Comparison of ENCODE assay signal across 8 cellular contexts in the genomic region with DNA sequence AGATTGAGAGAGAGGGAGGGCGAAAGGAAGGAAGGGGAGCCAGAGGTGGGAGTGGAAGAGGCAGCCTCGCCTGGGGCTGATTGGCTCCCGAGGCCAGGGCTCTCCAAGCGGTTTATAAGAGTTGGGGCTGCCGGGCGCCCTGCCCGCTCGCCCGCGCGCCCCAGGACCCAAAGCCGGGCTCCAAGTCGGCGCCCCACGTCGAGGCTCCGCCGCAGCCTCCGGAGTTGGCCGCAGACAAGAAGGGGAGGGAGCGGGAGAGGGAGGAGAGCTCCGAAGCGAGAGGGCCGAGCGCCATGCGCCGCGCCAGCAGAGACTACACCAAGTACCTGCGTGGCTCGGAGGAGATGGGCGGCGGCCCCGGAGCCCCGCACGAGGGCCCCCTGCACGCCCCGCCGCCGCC. TPM values are rescaled to one million over a fixed set of nuclear protein-coding genes. Genes with fewer than 3 reads are reported as not detected.
DNase-seq lines count a peak whose midpoint lies in the region; ATAC-seq, FAIRE-seq and TF ChIP-seq lines count a peak whose summit lies in the region.

A gene with protein sequence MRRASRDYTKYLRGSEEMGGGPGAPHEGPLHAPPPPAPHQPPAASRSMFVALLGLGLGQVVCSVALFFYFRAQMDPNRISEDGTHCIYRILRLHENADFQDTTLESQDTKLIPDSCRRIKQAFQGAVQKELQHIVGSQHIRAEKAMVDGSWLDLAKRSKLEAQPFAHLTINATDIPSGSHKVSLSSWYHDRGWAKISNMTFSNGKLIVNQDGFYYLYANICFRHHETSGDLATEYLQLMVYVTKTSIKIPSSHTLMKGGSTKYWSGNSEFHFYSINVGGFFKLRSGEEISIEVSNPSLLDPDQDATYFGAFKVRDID (plus strand): TSS at position 142 of the 400 bp plus-strand sequence. CDS start 152 bp downstream, at position 294.

- ATAC-seq in HG02973 (IDR thresholded peaks at IDR 0.05; ENCODE audit: unreplicated experiment) = peak; percentile 32
- peak; percentile 36 for ATAC-seq in stimulated activated effector memory CD8-positive, alpha-beta T cell treated with anti-CD3 and anti-CD28 coated beads, Interleukin-12 subunit alpha, Interleukin-12 subunit beta, amount 100 ng/mL, for 72 hours

- CTCF ChIA-PET in HEK293T (lab: Yijun Ruan, JAX) = no interaction called here

- peak; percentile 40 for TF ChIP-seq POLR2A in GM19099 (IDR thresholded peaks at IDR 0.05; ENCODE audit: extremely low read depth, insufficient read length, low read depth)

- peak within 1 kb of the TSS in 5 of 6 donors; percentile 3 to 81 (median 68) for H3K27ac Mint-ChIP-seq in immature natural killer cell
- peak within 1 kb of the TSS; percentile 55 for H3K27ac Mint-ChIP-seq in stimulated activated effector memory CD8-positive, alpha-beta T cell treated with anti-CD3 and anti-CD28 coated beads, Interleukin-12 subunit alpha, Interleukin-12 subunit beta, amount 100 ng/mL, for 72 hours

- no peak for FAIRE-seq in frontal cortex (lab: Jason Lieb, UNC)

- H3K4me3 Mint-ChIP-seq in immature natural killer cell = peak within 1 kb of the TSS; percentile 84 to 92 (median 89)
- peak within 1 kb of the TSS; percentile 70 for H3K4me3 Mint-ChIP-seq in stimulated activated effector memory CD8-positive, alpha-beta T cell treated with anti-CD3 and anti-CD28 coated beads, Interleukin-12 subunit alpha, Interleukin-12 subunit beta, amount 100 ng/mL, for 72 hours

- POLR2A ChIA-PET in HEK293T (lab: Yijun Ruan, JAX) = no interaction called here

- DNase-seq in activated T-cell treated with anti-CD3 and anti-CD28 coated beads, Interleukin-2, amount 50 U/mL, for 48 hours = peak; percentile 43 to 53
- DNase-seq in immature natural killer cell = peak; percentile 19 to 32 (median 30)
- no peak for DNase-seq in stimulated activated effector memory CD8-positive, alpha-beta T cell treated with anti-CD3 and anti-CD28 coated beads, Interleukin-12 subunit alpha, Interleukin-12 subunit beta, amount 100 ng/mL, for 72 hours (ENCODE audit: low spot score in 2 of 2)
- DNase-seq in HEK293T (ENCODE audit: extremely low spot score) = no peak
- no peak for DNase-seq in GM03348 (ENCODE audit: low spot score)
- DNase-seq in frontal cortex (ENCODE audit: low spot score in 2 of 2) = no peak

- H3K36me3 Mint-ChIP-seq in immature natural killer cell = no peaks in the 10 kb centered on the region
- H3K36me3 Mint-ChIP-seq in stimulated activated effector memory CD8-positive, alpha-beta T cell treated with anti-CD3 and anti-CD28 coated beads, Interleukin-12 subunit alpha, Interleukin-12 subunit beta, amount 100 ng/mL, for 72 hours = no peaks in the 10 kb centered on the region

- H3K27me3 Mint-ChIP-seq in immature natural killer cell (ENCODE audit: low read depth in 3 of 3) = peaks cover 7 to 11% (median 10%) of the 10 kb centered on the region in 3 donors

- H3K9me3 Mint-ChIP-seq in immature natural killer cell = peaks cover 0 to 4% (median 0%) of the 10 kb centered on the region in 6 donors
- H3K9me3 Mint-ChIP-seq in stimulated activated effector memory CD8-positive, alpha-beta T cell treated with anti-CD3 and anti-CD28 coated beads, Interleukin-12 subunit alpha, Interleukin-12 subunit beta, amount 100 ng/mL, for 72 hours = no peaks in the 10 kb centered on the region

- peaks cover 31 to 45% of the 10 kb centered on the region in 2 donors for H3K4me1 Mint-ChIP-seq in immature natural killer cell
- H3K4me1 Mint-ChIP-seq in stimulated activated effector memory CD8-positive, alpha-beta T cell treated with anti-CD3 and anti-CD28 coated beads, Interleukin-12 subunit alpha, Interleukin-12 subunit beta, amount 100 ng/mL, for 72 hours = peaks cover 13% of the 10 kb centered on the region

TF ChIP-seq in HEK293T, 16 proteins besides CTCF, POLR2A, EP300 and RAD21:
- TF ChIP-seq ELF4 (IDR thresholded peaks at IDR 0.05) = no peak
- TF ChIP-seq HDGF (IDR thresholded peaks at IDR 0.05; ENCODE audit: borderline replicate concordance) = no peak
- TF ChIP-seq L3MBTL2 (conservative IDR thresholded peaks at IDR 0.05) = no peak
- TF ChIP-seq TARDBP (IDR thresholded peaks at IDR 0.05) = no peak
- TF ChIP-seq, protein P1, sequence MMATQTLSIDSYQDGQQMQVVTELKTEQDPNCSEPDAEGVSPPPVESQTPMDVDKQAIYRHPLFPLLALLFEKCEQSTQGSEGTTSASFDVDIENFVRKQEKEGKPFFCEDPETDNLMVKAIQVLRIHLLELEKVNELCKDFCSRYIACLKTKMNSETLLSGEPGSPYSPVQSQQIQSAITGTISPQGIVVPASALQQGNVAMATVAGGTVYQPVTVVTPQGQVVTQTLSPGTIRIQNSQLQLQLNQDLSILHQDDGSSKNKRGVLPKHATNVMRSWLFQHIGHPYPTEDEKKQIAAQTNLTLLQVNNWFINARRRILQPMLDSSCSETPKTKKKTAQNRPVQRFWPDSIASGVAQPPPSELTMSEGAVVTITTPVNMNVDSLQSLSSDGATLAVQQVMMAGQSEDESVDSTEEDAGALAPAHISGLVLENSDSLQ (IDR thresholded peaks at IDR 0.05) = no peak
- TF ChIP-seq FOXK2 (IDR thresholded peaks at IDR 0.05) = no peak
- no peak for TF ChIP-seq FOXA1 (IDR thresholded peaks at IDR 0.05)
- TF ChIP-seq BHLHE40 (IDR thresholded peaks at IDR 0.05; ENCODE audit: borderline replicate concordance) = no peak
- TF ChIP-seq SP1 (IDR thresholded peaks at IDR 0.05) = no peak
- no peak for TF ChIP-seq NFRKB (IDR thresholded peaks at IDR 0.05)
- no peak for TF ChIP-seq CTBP1 (IDR thresholded peaks at IDR 0.05; ENCODE audit: borderline replicate concordance)
- TF ChIP-seq ZNF384 (IDR thresholded peaks at IDR 0.05) = no peak
- TF ChIP-seq ARNT (IDR thresholded peaks at IDR 0.05) = no peak
- TF ChIP-seq SUZ12 (IDR thresholded peaks at IDR 0.05) = no peak
- no peak for TF ChIP-seq FOXM1 (IDR thresholded peaks at IDR 0.05; ENCODE audit: borderline replicate concordance)

RNA-seq across cellular contexts. Expression of the gene that starts here (rescaled TPM):
- polyA plus RNA-seq in immature natural killer cell = 1 to 10 TPM; 2.6 to 3.7 (median 2.7) TPM
- total RNA-seq in frontal cortex = 0.41 TPM

Comparison
In these comparisons a context has a peak if more than half of its experiments do, and no peak if none do; other contexts are left out.
1. DNase-seq: peak in activated T-cell treated with anti-CD3 and anti-CD28 coated beads, Interleukin-2, amount 50 U/mL, for 48 hours (2 of 2) and immature natural killer cell (3 of 3); none in stimulated activated effector memory CD8-positive, alpha-beta T cell treated with anti-CD3 and anti-CD28 coated beads, Interleukin-12 subunit alpha, Interleukin-12 subunit beta, amount 100 ng/mL, for 72 hours (0 of 2), HEK293T (single experiment), GM03348 (single experiment) and frontal cortex (0 of 2).